ENCODE assay signal across 1 cellular context in the genomic region with DNA sequence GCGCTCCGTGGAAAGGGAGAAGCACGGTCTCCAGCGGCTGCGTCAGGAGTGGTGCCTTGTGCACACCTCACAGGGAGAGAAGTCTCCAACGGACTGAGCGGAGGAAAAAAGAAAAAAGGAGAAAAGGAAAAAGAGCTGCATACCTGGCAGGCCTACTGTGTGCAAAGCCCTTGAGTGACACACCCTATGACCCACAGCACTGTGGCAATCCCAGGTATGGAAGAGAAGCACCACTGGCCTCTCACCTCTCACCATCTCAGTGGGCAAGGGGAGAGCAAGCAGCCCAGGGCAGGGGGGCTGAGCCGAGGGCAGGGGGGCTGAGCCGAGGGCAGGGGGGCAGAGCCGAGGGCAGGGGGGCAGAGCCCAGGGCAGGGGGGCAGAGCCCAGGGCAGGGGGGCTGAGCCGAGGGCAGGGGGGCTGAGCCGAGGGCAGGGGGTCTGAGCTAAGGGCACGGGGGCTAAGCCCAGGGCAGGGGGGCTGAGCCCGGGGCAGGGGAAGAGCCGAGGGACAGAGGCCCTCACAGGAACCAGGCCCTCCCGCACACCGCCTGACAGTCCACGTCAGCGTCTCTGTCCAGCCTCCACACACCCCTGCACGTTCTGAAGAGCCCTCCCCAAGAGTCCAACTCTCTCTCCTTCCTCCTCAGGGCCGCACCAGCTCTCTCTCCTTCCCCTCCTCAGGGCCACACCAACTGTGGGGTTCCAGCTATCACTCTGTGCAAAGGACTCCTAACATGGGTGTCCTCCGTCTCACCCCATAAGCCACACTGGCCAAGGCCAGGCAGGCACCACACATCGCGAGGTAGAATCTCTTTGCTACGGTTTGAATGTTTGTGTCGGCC.
TF ChIP-seq lines count a peak whose summit lies in the region.

No MANE protein-coding gene starts in this region.

TF ChIP-seq in endothelial cell of umbilical vein, 7 proteins besides CTCF, POLR2A, EP300 and RAD21 (continued from another document):
- TF ChIP-seq POLR2AphosphoS5 (IDR thresholded peaks at IDR 0.05; ENCODE audit: insufficient read depth, low read depth, low read length): no peak
